13 cellular contexts compared by ENCODE assay signal in genomic region chr12:40016960-40017359, GRCh38.
DNase-seq lines count a peak whose midpoint lies in the region; ATAC-seq lines count a peak whose summit lies in the region.
"Had no signal": no experiment of that assay in that cellular context is flagged by ENCODE, and none has a peak within 500 bp of the region (broad histone marks: within the 10 kb centered on the region; RNA-seq: fewer than 3 reads in every experiment).

No MANE protein-coding gene starts in this region.

- no peaks in the 10 kb centered on the region for H3K9me3 ChIP-seq in adipocyte (ENCODE audit: control insufficient read depth, low read length)
- H3K9me3 ChIP-seq: adrenal gland had no signal

- no peak for DNase-seq in Right ventricle myocardium inferior (ENCODE audit: missing footprints)
- no peak for DNase-seq in cardiac septum (ENCODE audit: low spot score)
- DNase-seq in adipocyte (ENCODE audit: low read depth) = no peak
- no peak for DNase-seq in left ventricle myocardium superior
- no peak for DNase-seq in activated CD8-positive, alpha-beta memory T cell treated with anti-CD3 and anti-CD28 coated beads, Interleukin-2, amount 50 U/mL, for 4 hours
- DNase-seq: activated CD4-positive, alpha-beta T cell treated with anti-CD3 and anti-CD28 coated beads for 1 hour; activated T-cell treated with anti-CD3 and anti-CD28 coated beads, Interleukin-2, amount 50 U/mL, for 48 hours; adrenal gland; NCI-H2081 treated with DMSO at 0.1 percent for 48 hours had no signal

- H3K4me3 ChIP-seq in adipocyte (ENCODE audit: low read length) = peak overlapping the region; percentile 38
- H3K4me3 ChIP-seq: adrenal gland, smooth muscle cell had no signal

- no peaks in the 10 kb centered on the region for H3K36me3 ChIP-seq in adipocyte (ENCODE audit: control insufficient read depth, insufficient read depth, low read length, severe bottlenecking)
- H3K36me3 ChIP-seq: adrenal gland had no signal

- peaks cover 9% of the 10 kb centered on the region for H3K4me1 ChIP-seq in adipocyte (ENCODE audit: control insufficient read depth, insufficient read depth, low read length)

- no peaks in the 10 kb centered on the region for H3K27me3 ChIP-seq in adipocyte (replicated peaks; ENCODE audit: control insufficient read depth, insufficient read depth, low read length)
- H3K27me3 ChIP-seq: adrenal gland had no signal

- no peak overlapping the region for H3K9ac ChIP-seq in adipocyte (ENCODE audit: low read length)

- intact Hi-C loops in Right ventricle myocardium inferior (cut with DNase I) (no loop called here), cardiac septum (cut with DNase I) (no loop called here), left ventricle myocardium superior (cut with micrococcal nuclease) (no loop called here)

- ATAC-seq in Right ventricle myocardium inferior (peak; percentile 85), left ventricle myocardium superior (peak; percentile 79), HG03108 (IDR thresholded peaks at IDR 0.05; ENCODE audit: unreplicated experiment) (no peak), HG03571 (IDR thresholded peaks at IDR 0.05; ENCODE audit: unreplicated experiment) (no peak), GM18873 (IDR thresholded peaks at IDR 0.05; ENCODE audit: low FRiP score, unreplicated experiment) (no peak)

Comparison
In these comparisons a context has a peak if more than half of its experiments do, and no peak if none do; other contexts are left out.
1. ATAC-seq: peak in Right ventricle myocardium inferior (single experiment) and left ventricle myocardium superior (single experiment); none in HG03108 (single experiment), HG03571 (single experiment) and GM18873 (single experiment).